Comparison of ENCODE assay signal across 1 cellular context in genomic region chr17:30600062-30600829, GRCh38.
TF ChIP-seq lines count a peak whose summit lies in the region.

No MANE protein-coding gene starts in this region.

TF ChIP-seq in SK-N-SH treated with all-trans-retinoic acid at 6 μM for 48 hours, 23 proteins besides CTCF, POLR2A, EP300 and RAD21 (continued from another document):
- TF ChIP-seq PATZ1 (CRISPR knock-in tag; IDR thresholded peaks at IDR 0.05; ENCODE audit: borderline replicate concordance) (no peak), TOX (CRISPR knock-in tag; IDR thresholded peaks at IDR 0.05; ENCODE audit: borderline replicate concordance) (no peak), RARB (CRISPR knock-in tag; IDR thresholded peaks at IDR 0.05) (no peak), ZFP30 (CRISPR knock-in tag; IDR thresholded peaks at IDR 0.05) (no peak), POU6F1 (CRISPR knock-in tag; IDR thresholded peaks at IDR 0.05; ENCODE audit: borderline replicate concordance, low read depth) (no peak), ZFP3 (CRISPR knock-in tag; IDR thresholded peaks at IDR 0.05) (peak; percentile 79)
